16 cellular contexts compared by ENCODE assay signal in the genomic region with DNA sequence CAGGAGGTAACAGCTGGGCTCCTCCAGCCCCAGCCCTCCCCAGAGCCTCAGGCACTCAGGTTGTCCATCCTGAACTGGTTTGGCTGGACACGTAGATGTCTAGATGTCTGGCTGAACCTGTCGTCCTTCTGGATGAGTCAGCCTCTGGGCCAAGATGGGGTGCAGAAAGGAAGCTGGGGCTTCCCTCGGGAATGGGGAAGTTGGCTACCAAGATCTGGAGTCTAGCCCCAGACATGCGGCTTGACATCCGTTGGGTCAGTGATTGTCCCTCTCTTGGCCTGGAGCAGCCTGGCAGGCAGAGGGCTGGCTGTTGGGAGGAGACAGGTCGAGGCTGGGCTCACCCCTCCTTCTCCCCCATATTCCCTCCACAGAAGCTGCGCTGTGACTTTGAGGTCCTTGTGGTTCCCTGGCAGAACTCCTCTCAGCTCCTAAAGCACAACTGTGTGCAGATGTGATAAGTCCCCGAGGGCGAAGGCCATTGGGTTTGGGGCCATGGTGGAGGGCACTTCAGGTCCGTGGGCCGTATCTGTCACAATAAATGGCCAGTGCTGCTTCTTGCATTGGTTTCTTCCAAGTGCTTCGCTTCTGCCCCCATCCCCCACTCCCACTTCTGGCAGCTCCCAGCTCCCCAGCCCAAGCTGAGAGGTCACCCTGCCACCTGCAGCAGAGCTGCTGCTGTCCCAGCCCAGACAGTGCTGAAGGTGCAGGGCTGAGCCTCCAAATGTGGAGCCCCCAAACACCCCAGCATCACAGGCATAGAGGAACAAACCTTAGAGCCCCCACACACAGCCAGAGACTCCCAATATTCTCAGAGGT. TPM values are rescaled to one million over a fixed set of nuclear protein-coding genes. Genes with fewer than 3 reads are reported as not detected.
DNase-seq lines count a peak whose midpoint lies in the region; ATAC-seq and TF ChIP-seq lines count a peak whose summit lies in the region.
"Had no signal": no experiment of that assay in that cellular context is flagged by ENCODE, and none has a peak within 500 bp of the region (broad histone marks: within the 10 kb centered on the region; RNA-seq: fewer than 3 reads in every experiment).

No MANE protein-coding gene starts in this region.

- no peak for ATAC-seq in aorta (ENCODE audit: low FRiP score)
- ATAC-seq: activated CD8-positive, alpha-beta T cell treated with anti-CD3 and anti-CD28 coated beads, Interleukin-2, amount 10 ng/mL, durations not matched to agents 7 days and 5 days had no signal

- H3K4me1 Mint-ChIP-seq in activated CD4-positive, alpha-beta T cell treated with anti-CD3 and anti-CD28 coated beads, Interleukin-2, amount 10 ng/mL, durations not matched to agents 24 days and 14 days = peaks cover 6% of the 10 kb centered on the region

- no peaks in the 10 kb centered on the region for H3K9me3 ChIP-seq in aorta (ENCODE audit: control insufficient read depth, low read length)
- H3K9me3 ChIP-seq: neutrophil had no signal

- H3K4me3 ChIP-seq in aorta (ENCODE audit: low read length in 2 of 2) = no peak overlapping the region

- peaks cover 21% of the 10 kb centered on the region for H3K27me3 Mint-ChIP-seq in activated CD4-positive, alpha-beta T cell treated with anti-CD3 and anti-CD28 coated beads, Interleukin-2, amount 10 ng/mL, durations not matched to agents 24 days and 14 days

- TF ChIP-seq CTCF in RWPE1 (conservative IDR thresholded peaks at IDR 0.05; ENCODE audit: low read depth) = no peak

- H3K27ac Mint-ChIP-seq in activated CD4-positive, alpha-beta T cell treated with anti-CD3 and anti-CD28 coated beads, Interleukin-2, amount 10 ng/mL, durations not matched to agents 24 days and 14 days = no peak overlapping the region
- H3K27ac Mint-ChIP-seq: activated CD8-positive, alpha-beta T cell treated with anti-CD3 and anti-CD28 coated beads, Interleukin-2, amount 10 ng/mL, durations not matched to agents 7 days and 5 days; T-helper 2 cell treated with Interferon-gamma antibody and Interleukin-4, amounts not matched to agents 5 μg/mL and 100 μg/mL, for 36 hours had no signal

- no peaks in the 10 kb centered on the region for H3K9me3 Mint-ChIP-seq in activated CD4-positive, alpha-beta T cell treated with anti-CD3 and anti-CD28 coated beads, Interleukin-2, amount 10 ng/mL, durations not matched to agents 24 days and 14 days
- H3K9me3 Mint-ChIP-seq: T-helper 2 cell treated with Interferon-gamma antibody and Interleukin-4, amounts not matched to agents 5 μg/mL and 100 μg/mL, for 36 hours had no signal

- CTCF ChIA-PET in RWPE1 (lab: Yijun Ruan, JAX) = interaction anchor here (0.6 to 1.1 kb wide), 4 partner anchors 9 to 738 kb away, joined by 3 to 5 read pairs (median 4); no protein-coding TSS in a partner anchor

- 65 to 66% methylated on average over 12 of the region's 12 CpGs for WGBS in aorta, 2 donors

- intact Hi-C loops in activated CD4-positive, alpha-beta T cell treated with anti-CD3 and anti-CD28 coated beads, Interleukin-2, amount 10 ng/mL, durations not matched to agents 24 days and 14 days (cut with micrococcal nuclease) = no loop called here
- intact Hi-C loops in aorta (cut with DNase I) = no loop called here

- no peaks in the 10 kb centered on the region for H3K4me1 ChIP-seq in aorta (ENCODE audit: control insufficient read depth in 1 of 2, insufficient read depth in 2 of 2, low read length in 2 of 2)

- no peak overlapping the region for H3K4me3 Mint-ChIP-seq in activated CD4-positive, alpha-beta T cell treated with anti-CD3 and anti-CD28 coated beads, Interleukin-2, amount 10 ng/mL, durations not matched to agents 24 days and 14 days
- H3K4me3 Mint-ChIP-seq: activated CD8-positive, alpha-beta T cell treated with anti-CD3 and anti-CD28 coated beads, Interleukin-2, amount 10 ng/mL, durations not matched to agents 7 days and 5 days; T-helper 2 cell treated with Interferon-gamma antibody and Interleukin-4, amounts not matched to agents 5 μg/mL and 100 μg/mL, for 36 hours had no signal

- peak overlapping the region; percentile 10; the same call in 1 of the 2 replicates for H3K27ac ChIP-seq in RWPE1
- H3K27ac ChIP-seq in aorta (ENCODE audit: low read depth in 1 of 2, low read length in 2 of 2) = peak overlapping the region; percentile 48 to 57
- H3K27ac ChIP-seq: neutrophil had no signal

- no peaks in the 10 kb centered on the region for H3K36me3 ChIP-seq in aorta (ENCODE audit: control insufficient read depth in 1 of 2, insufficient read depth in 2 of 2, low read length in 1 of 2)
- H3K36me3 ChIP-seq: neutrophil had no signal

- POLR2A ChIA-PET in RWPE1 (lab: Yijun Ruan, JAX; ENCODE audit: low non-redundant PET) = interaction anchor here (0.6 kb wide), 1 partner anchor 12 kb away, joined by 3 read pairs; no protein-coding TSS in a partner anchor

- H3K27me3 ChIP-seq in aorta (ENCODE audit: control insufficient read depth in 1 of 2, insufficient read depth in 2 of 2, low read length in 1 of 2) = no peaks in the 10 kb centered on the region

- peak; percentile 53 for DNase-seq in activated CD4-positive, alpha-beta T cell treated with anti-CD3 and anti-CD28 coated beads, Interleukin-2, amount 10 ng/mL, durations not matched to agents 24 days and 14 days
- no peak for DNase-seq in activated CD4-positive, alpha-beta T cell treated with anti-CD3 and anti-CD28 coated beads for 1 hour
- DNase-seq in RWPE1 (ENCODE audit: low spot score) (no peak), glomerular visceral epithelial cell (ENCODE audit: extremely low spot score) (peak; percentile 23), aorta (peak in 1 of 2 donors; percentile 66), SW 1271 (lab: John Stamatoyannopoulos, UW) (no peak), NCI-H2081 (lab: John Stamatoyannopoulos, UW) (no peak), midbrain (lab: John Stamatoyannopoulos, UW) (no peak)
- DNase-seq: activated CD8-positive, alpha-beta T cell treated with anti-CD3 and anti-CD28 coated beads, Interleukin-2, amount 10 ng/mL, durations not matched to agents 7 days and 5 days; activated effector memory CD4-positive, alpha-beta T cell treated with anti-CD3 and anti-CD28 coated beads, Interleukin-2, amount 50 U/mL, for 16 hours; NCI-H1417 treated with DMSO at 0.1 percent for 48 hours; NCI-H446 had no signal

- H3K36me3 Mint-ChIP-seq in activated CD4-positive, alpha-beta T cell treated with anti-CD3 and anti-CD28 coated beads, Interleukin-2, amount 10 ng/mL, durations not matched to agents 24 days and 14 days (ENCODE audit: low read depth) = no peaks in the 10 kb centered on the region

RNA-seq across cellular contexts. Expression of a gene that starts 1.3 kb away (rescaled TPM):
- 0.45 and 1.5 TPM in 2 replicates for total RNA-seq in activated CD4-positive, alpha-beta T cell treated with anti-CD3 and anti-CD28 coated beads, Interleukin-2, amount 10 ng/mL, durations not matched to agents 24 days and 14 days
- total RNA-seq in aorta = 10 to 100 TPM in 1 of 2 donors, 1 to 10 TPM in 1; 6.6 to 14.0 TPM
- 10 to 100 TPM; 19.0 to 28.0 TPM for polyA plus RNA-seq in aorta
- total RNA-seq: activated CD8-positive, alpha-beta T cell treated with anti-CD3 and anti-CD28 coated beads, Interleukin-2, amount 10 ng/mL, durations not matched to agents 7 days and 5 days; skeletal muscle tissue had no signal

RNA-seq across cellular contexts. Expression of a gene that starts 10.9 kb away (rescaled TPM):
- 291 and 298 TPM in 2 replicates for total RNA-seq in activated CD4-positive, alpha-beta T cell treated with anti-CD3 and anti-CD28 coated beads, Interleukin-2, amount 10 ng/mL, durations not matched to agents 24 days and 14 days
- 100 to 1,000 TPM; 136 to 145 TPM for total RNA-seq in aorta
- 100 to 1,000 TPM; 156 to 187 TPM for polyA plus RNA-seq in aorta

RNA-seq across cellular contexts. Expression of a gene that starts 11.2 kb away (rescaled TPM):
- total RNA-seq in activated CD4-positive, alpha-beta T cell treated with anti-CD3 and anti-CD28 coated beads, Interleukin-2, amount 10 ng/mL, durations not matched to agents 24 days and 14 days = 64.9 and 75.9 TPM in 2 replicates
- 10 to 100 TPM; 28.7 to 35.0 TPM for total RNA-seq in aorta
- polyA plus RNA-seq in aorta = 10 to 100 TPM in 1 of 2 donors, 1 to 10 TPM in 1; 8.4 to 16.2 TPM

RNA-seq across cellular contexts. Expression of a gene that starts 13.1 kb away (rescaled TPM):
- total RNA-seq in activated CD4-positive, alpha-beta T cell treated with anti-CD3 and anti-CD28 coated beads, Interleukin-2, amount 10 ng/mL, durations not matched to agents 24 days and 14 days = 0.28 and 0.30 TPM in 2 replicates
- total RNA-seq in aorta = 1 to 10 TPM; 1.0 to 1.2 TPM
- polyA plus RNA-seq in aorta = under 1 TPM in 1 of 2 donors, not detected in 1; 0.10 TPM
- total RNA-seq: activated CD8-positive, alpha-beta T cell treated with anti-CD3 and anti-CD28 coated beads, Interleukin-2, amount 10 ng/mL, durations not matched to agents 7 days and 5 days; lung microvascular endothelial cell; skeletal muscle tissue had no signal

RNA-seq across cellular contexts. Expression of a gene that starts 35.8 kb away (rescaled TPM):
- total RNA-seq in activated CD4-positive, alpha-beta T cell treated with anti-CD3 and anti-CD28 coated beads, Interleukin-2, amount 10 ng/mL, durations not matched to agents 24 days and 14 days = not detected in 2 replicates
- total RNA-seq in aorta = not detected
- not detected for polyA plus RNA-seq in aorta
- total RNA-seq: activated CD8-positive, alpha-beta T cell treated with anti-CD3 and anti-CD28 coated beads, Interleukin-2, amount 10 ng/mL, durations not matched to agents 7 days and 5 days had no signal

Comparison
In these comparisons a context has a peak if more than half of its experiments do, and no peak if none do; other contexts are left out.
1. DNase-seq: peak in activated CD4-positive, alpha-beta T cell treated with anti-CD3 and anti-CD28 coated beads, Interleukin-2, amount 10 ng/mL, durations not matched to agents 24 days and 14 days (single experiment) and glomerular visceral epithelial cell (single experiment); none in activated CD4-positive, alpha-beta T cell treated with anti-CD3 and anti-CD28 coated beads for 1 hour (single experiment), RWPE1 (single experiment), SW 1271 (0 of 2), NCI-H2081 (0 of 2) and midbrain (single experiment).